19 cellular contexts compared by ENCODE assay signal in the genomic region with DNA sequence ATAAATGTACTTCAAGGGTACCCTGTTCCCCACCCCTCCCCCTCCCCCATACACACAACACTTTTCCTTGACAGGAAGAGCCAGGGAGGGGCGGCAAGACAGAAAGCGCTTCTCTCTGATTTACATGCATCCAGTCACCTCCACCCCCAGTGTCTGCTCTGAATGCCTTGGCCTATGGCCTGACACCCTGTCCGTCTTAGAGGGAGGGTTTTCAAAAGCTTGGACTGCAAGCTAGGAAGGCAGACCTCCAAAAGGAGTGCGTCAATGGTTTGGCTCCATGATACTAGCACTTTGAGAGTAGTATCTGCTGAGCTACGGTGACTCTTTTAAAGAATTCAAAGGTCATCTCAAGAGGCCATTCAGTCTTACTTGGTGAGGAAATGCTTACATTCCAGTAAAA. TPM values are rescaled to one million over a fixed set of nuclear protein-coding genes. Genes with fewer than 3 reads are reported as not detected.
"Had no signal": no experiment of that assay in that cellular context is flagged by ENCODE, and none has a peak within 500 bp of the region (broad histone marks: within the 10 kb centered on the region; RNA-seq: fewer than 3 reads in every experiment).

No MANE protein-coding gene starts in this region.

- DNase-seq: activated CD4-positive, alpha-beta T cell treated with anti-CD3 and anti-CD28 coated beads, Interleukin-2, amount 50 U/mL, for 1 hour; activated naive CD4-positive, alpha-beta T cell treated with anti-CD3 and anti-CD28 coated beads, Interleukin-2, amount 50 U/mL, for 16 hours; central memory CD4-positive, alpha-beta T cell; effector CD8-positive, alpha-beta T cell; gastrocnemius medialis; heart left ventricle; naive B cell; retina; stimulated activated CD4-positive, alpha-beta T cell treated with anti-CD3 and anti-CD28 coated beads, Interleukin-15, amount 100 ng/mL, for 24 hours; stimulated activated CD4-positive, alpha-beta T cell treated with anti-CD3 and anti-CD28 coated beads, Interleukin-4, amount 100 ng/mL, for 1 hour; stimulated activated naive B cell treated with anti-CD40 and anti-IgM and Interleukin-4, amounts not matched to agents 10 μg/mL and 1 μg/mL and 100 μg/mL, for 72 hours; thyroid gland had no signal

- H3K27ac Mint-ChIP-seq: activated T-helper 2 cell treated with anti-CD3 and anti-CD28 coated beads, Interferon-gamma antibody, Interleukin-2, Interleukin-4, amounts not matched to agents 10 μg/mL and 5 μg/mL and 100 μg/mL, durations not matched to agents 14 hours and 24 hours and 36 hours; naive B cell; stimulated activated naive B cell treated with anti-CD40 and anti-IgM and Interleukin-4, amounts not matched to agents 10 μg/mL and 1 μg/mL and 100 μg/mL, for 72 hours had no signal

- H3K4me3 ChIP-seq: gastrocnemius medialis, heart left ventricle, thyroid gland, vagina had no signal

- H3K9me3 Mint-ChIP-seq: activated T-helper 2 cell treated with anti-CD3 and anti-CD28 coated beads, Interferon-gamma antibody, Interleukin-2, Interleukin-4, amounts not matched to agents 10 μg/mL and 5 μg/mL and 100 μg/mL, durations not matched to agents 14 hours and 24 hours and 36 hours; stimulated activated naive B cell treated with anti-CD40 and anti-IgM and Interleukin-4, amounts not matched to agents 10 μg/mL and 1 μg/mL and 100 μg/mL, for 72 hours had no signal

- ATAC-seq: activated CD4-positive, CD25-positive, alpha-beta regulatory T cell treated with anti-CD3 and anti-CD28 coated beads, Interleukin-2, amount 50 U/mL, for 24 hours; gastrocnemius medialis; heart left ventricle; stimulated activated naive B cell treated with anti-CD40 and anti-IgM and Interleukin-4, amounts not matched to agents 10 μg/mL and 1 μg/mL and 100 μg/mL, for 72 hours had no signal

- H3K4me3 Mint-ChIP-seq: naive B cell; stimulated activated naive B cell treated with anti-CD40 and anti-IgM and Interleukin-4, amounts not matched to agents 10 μg/mL and 1 μg/mL and 100 μg/mL, for 72 hours had no signal

RNA-seq across cellular contexts. Expression of a gene that starts 20.3 kb away (rescaled TPM):
- total RNA-seq: activated CD8-positive, alpha-beta memory T cell treated with anti-CD3 and anti-CD28 coated beads for 36 hours; gastrocnemius medialis; heart left ventricle; lung microvascular endothelial cell; mononuclear cell; skeletal muscle tissue; thyroid gland; vagina had no signal
